In the genomic region with DNA sequence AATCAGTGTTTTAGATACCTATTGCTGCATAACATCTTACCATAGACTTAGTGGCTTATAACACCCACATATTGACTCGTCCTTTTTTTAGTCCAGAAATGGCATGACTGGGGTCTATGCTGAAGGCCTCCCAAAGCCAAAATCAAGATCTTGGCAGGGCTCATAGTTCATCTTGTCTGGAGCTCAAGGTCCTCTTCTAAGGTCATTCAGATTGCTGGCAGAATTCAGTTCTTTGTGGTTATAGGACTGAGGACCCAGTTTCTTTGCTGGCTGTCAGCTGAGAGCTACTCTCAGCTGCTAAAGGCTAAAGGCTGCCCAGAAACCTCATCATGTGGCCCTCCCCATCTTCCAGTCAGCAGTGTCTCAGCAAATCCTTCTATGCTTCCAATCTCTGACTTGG, we compare ENCODE assay signal across 20 cellular contexts.
"Had no signal": no experiment of that assay in that cellular context is flagged by ENCODE, and none has a peak within 500 bp of the region (broad histone marks: within the 10 kb centered on the region; RNA-seq: fewer than 3 reads in every experiment).

No MANE protein-coding gene starts in this region.

- H3K36me3 ChIP-seq: adrenal gland, gastrocnemius medialis, heart left ventricle, left ventricle myocardium inferior, sigmoid colon, transverse colon, uterus had no signal

- H3K27ac ChIP-seq: gastrocnemius medialis, left ventricle myocardium inferior, parathyroid adenoma, sigmoid colon, transverse colon, uterus, VCaP had no signal

- H3K4me3 ChIP-seq: adrenal gland, gastrocnemius medialis, heart left ventricle, left ventricle myocardium inferior, sigmoid colon, transverse colon, uterus had no signal

- H3K9me3 ChIP-seq: adrenal gland, gastrocnemius medialis, heart left ventricle, sigmoid colon, transverse colon, uterus had no signal

- H3K79me2 ChIP-seq: parathyroid adenoma had no signal

- DNase-seq: activated CD4-positive, alpha-beta T cell treated with anti-CD3 and anti-CD28 coated beads for 1 hour; activated gamma-delta T cell; adrenal gland; cerebellar nuclear complex; cortex of kidney; gastrocnemius medialis; left ventricle myocardium inferior; mammary epithelial cell; sigmoid colon; stimulated activated CD4-positive, alpha-beta T cell treated with anti-CD3 and anti-CD28 coated beads, Interleukin-1b, Interleukin-23, amount 100 ng/mL, for 48 hours; stimulated activated CD8-positive, alpha-beta memory T cell treated with anti-CD3 and anti-CD28 coated beads, Interleukin-4, amount 100 ng/mL, for 48 hours; stimulated activated naive CD4-positive, alpha-beta T cell treated with Interleukin-2 at 50 U/mL for 16 hours; T-helper 2 cell; transverse colon; uterus had no signal

- H3K9ac ChIP-seq: parathyroid adenoma had no signal

- H2AFZ ChIP-seq: parathyroid adenoma had no signal

- ATAC-seq: activated naive CD4-positive, alpha-beta T cell treated with anti-CD3 and anti-CD28 coated beads, Interleukin-2, amount 50 U/mL, for 72 hours; gastrocnemius medialis; naive thymus-derived CD8-positive, alpha-beta T cell had no signal

- H3K27me3 ChIP-seq: adrenal gland, gastrocnemius medialis, heart left ventricle, sigmoid colon, transverse colon, uterus had no signal
